1 cellular context compared by ENCODE assay signal in genomic region chr12:116365114-116365513, GRCh38.
TF ChIP-seq lines count a peak whose summit lies in the region.

No MANE protein-coding gene starts in this region.

TF ChIP-seq in endothelial cell of umbilical vein, 7 proteins besides CTCF, POLR2A, EP300 and RAD21 (continued from another document):
- TF ChIP-seq MAX (IDR thresholded peaks at IDR 0.05; ENCODE audit: insufficient read depth, insufficient read length) (no peak), GATA2 (IDR thresholded peaks at IDR 0.05; ENCODE audit: insufficient read depth, insufficient read length, low read depth, low read length) (no peak), MYC (IDR thresholded peaks at IDR 0.05; ENCODE audit: low read depth, low read length) (no peak), EZH2 (IDR thresholded peaks at IDR 0.05; ENCODE audit: borderline replicate concordance, low read depth, low read length, severe bottlenecking) (no peak)
